1 cellular context compared by ENCODE assay signal in the genomic region with DNA sequence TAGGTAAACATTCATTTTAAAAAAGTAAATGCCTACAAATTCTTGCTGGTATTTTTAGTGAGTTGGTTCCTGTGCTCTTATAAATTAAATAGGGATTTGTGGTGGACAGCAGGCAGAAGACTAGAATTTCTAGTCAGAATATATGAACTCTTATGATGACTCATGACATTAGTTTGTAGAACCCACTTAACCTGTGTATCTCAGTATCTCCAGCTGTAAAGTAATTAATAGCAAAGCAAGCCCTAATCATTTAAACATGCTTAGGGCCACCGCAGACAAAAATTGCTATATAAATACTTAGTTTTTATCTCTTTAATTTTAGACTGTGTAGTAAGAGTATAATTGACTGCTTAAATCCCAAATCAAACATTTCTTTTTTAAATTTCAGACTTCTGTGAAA.
TF ChIP-seq lines count a peak whose summit lies in the region.

No MANE protein-coding gene starts in this region.

TF ChIP-seq in GM23338, 12 proteins besides CTCF, POLR2A, EP300 and RAD21 (continued from another document):
- TF ChIP-seq, protein P1, sequence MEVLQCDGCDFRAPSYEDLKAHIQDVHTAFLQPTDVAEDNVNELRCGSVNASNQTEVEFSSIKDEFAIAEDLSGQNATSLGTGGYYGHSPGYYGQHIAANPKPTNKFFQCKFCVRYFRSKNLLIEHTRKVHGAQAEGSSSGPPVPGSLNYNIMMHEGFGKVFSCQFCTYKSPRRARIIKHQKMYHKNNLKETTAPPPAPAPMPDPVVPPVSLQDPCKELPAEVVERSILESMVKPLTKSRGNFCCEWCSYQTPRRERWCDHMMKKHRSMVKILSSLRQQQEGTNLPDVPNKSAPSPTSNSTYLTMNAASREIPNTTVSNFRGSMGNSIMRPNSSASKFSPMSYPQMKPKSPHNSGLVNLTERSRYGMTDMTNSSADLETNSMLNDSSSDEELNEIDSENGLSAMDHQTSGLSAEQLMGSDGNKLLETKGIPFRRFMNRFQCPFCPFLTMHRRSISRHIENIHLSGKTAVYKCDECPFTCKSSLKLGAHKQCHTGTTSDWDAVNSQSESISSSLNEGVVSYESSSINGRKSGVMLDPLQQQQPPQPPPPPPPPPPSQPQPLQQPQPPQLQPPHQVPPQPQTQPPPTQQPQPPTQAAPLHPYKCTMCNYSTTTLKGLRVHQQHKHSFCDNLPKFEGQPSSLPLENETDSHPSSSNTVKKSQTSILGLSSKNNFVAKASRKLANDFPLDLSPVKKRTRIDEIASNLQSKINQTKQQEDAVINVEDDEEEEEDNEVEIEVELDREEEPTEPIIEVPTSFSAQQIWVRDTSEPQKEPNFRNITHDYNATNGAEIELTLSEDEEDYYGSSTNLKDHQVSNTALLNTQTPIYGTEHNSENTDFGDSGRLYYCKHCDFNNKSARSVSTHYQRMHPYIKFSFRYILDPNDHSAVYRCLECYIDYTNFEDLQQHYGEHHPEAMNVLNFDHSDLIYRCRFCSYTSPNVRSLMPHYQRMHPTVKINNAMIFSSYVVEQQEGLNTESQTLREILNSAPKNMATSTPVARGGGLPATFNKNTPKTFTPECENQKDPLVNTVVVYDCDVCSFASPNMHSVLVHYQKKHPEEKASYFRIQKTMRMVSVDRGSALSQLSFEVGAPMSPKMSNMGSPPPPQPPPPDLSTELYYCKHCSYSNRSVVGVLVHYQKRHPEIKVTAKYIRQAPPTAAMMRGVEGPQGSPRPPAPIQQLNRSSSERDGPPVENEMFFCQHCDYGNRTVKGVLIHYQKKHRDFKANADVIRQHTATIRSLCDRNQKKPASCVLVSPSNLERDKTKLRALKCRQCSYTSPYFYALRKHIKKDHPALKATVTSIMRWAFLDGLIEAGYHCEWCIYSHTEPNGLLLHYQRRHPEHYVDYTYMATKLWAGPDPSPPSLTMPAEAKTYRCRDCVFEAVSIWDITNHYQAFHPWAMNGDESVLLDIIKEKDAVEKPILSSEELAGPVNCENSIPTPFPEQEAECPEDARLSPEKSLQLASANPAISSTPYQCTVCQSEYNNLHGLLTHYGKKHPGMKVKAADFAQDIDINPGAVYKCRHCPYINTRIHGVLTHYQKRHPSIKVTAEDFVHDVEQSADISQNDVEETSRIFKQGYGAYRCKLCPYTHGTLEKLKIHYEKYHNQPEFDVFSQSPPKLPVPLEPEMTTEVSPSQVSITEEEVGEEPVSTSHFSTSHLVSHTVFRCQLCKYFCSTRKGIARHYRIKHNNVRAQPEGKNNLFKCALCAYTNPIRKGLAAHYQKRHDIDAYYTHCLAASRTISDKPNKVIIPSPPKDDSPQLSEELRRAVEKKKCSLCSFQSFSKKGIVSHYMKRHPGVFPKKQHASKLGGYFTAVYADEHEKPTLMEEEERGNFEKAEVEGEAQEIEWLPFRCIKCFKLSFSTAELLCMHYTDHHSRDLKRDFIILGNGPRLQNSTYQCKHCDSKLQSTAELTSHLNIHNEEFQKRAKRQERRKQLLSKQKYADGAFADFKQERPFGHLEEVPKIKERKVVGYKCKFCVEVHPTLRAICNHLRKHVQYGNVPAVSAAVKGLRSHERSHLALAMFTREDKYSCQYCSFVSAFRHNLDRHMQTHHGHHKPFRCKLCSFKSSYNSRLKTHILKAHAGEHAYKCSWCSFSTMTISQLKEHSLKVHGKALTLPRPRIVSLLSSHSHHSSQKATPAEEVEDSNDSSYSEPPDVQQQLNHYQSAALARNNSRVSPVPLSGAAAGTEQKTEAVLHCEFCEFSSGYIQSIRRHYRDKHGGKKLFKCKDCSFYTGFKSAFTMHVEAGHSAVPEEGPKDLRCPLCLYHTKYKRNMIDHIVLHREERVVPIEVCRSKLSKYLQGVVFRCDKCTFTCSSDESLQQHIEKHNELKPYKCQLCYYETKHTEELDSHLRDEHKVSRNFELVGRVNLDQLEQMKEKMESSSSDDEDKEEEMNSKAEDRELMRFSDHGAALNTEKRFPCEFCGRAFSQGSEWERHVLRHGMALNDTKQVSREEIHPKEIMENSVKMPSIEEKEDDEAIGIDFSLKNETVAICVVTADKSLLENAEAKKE (CRISPR knock-in tag; IDR thresholded peaks at IDR 0.05), result no peak
- no peak for TF ChIP-seq ZNF114 (CRISPR knock-in tag; IDR thresholded peaks at IDR 0.05)
- TF ChIP-seq POLR2AphosphoS5 (IDR thresholded peaks at IDR 0.05; ENCODE audit: low read depth), result no peak
- TF ChIP-seq ZNF331 (CRISPR knock-in tag; IDR thresholded peaks at IDR 0.05; ENCODE audit: low read depth), result no peak
- no peak for TF ChIP-seq NANOG (IDR thresholded peaks at IDR 0.05; ENCODE audit: borderline replicate concordance)
- TF ChIP-seq STAT1 (IDR thresholded peaks at IDR 0.05; ENCODE audit: unreplicated experiment), result no peak
